5 cellular contexts compared by ENCODE assay signal in genomic region chrY:26372480-26372879, GRCh38.
DNase-seq lines count a peak whose midpoint lies in the region; ATAC-seq lines count a peak whose summit lies in the region.
"Not testable (repeated sequence)": the region's sequence is repeated elsewhere in the genome, so short reads cannot be mapped to it uniquely, and the experiment has no call there.

No MANE protein-coding gene starts in this region.

- in situ Hi-C loops in G401 (cut with HindIII; ENCODE audit: low sequenced_read_pairs) = not testable (repeated sequence)

- DNase-seq in G401 (ENCODE audit: low spot score) (peak; percentile 8), cerebellar cortex (ENCODE audit: low spot score) (peak; percentile 3), medulla oblongata (ENCODE audit: extremely low spot score) (peak; percentile 13), pons (ENCODE audit: low spot score) (peak; percentile 38)
- DNase-seq in Right ventricle myocardium superior = not testable (repeated sequence)

- ATAC-seq in Right ventricle myocardium superior (ENCODE audit: poor library complexity) = peak; percentile 67

- intact Hi-C loops in Right ventricle myocardium superior (cut with DNase I) = not testable (repeated sequence)
